Comparison of ENCODE assay signal across 9 cellular contexts in the genomic region with DNA sequence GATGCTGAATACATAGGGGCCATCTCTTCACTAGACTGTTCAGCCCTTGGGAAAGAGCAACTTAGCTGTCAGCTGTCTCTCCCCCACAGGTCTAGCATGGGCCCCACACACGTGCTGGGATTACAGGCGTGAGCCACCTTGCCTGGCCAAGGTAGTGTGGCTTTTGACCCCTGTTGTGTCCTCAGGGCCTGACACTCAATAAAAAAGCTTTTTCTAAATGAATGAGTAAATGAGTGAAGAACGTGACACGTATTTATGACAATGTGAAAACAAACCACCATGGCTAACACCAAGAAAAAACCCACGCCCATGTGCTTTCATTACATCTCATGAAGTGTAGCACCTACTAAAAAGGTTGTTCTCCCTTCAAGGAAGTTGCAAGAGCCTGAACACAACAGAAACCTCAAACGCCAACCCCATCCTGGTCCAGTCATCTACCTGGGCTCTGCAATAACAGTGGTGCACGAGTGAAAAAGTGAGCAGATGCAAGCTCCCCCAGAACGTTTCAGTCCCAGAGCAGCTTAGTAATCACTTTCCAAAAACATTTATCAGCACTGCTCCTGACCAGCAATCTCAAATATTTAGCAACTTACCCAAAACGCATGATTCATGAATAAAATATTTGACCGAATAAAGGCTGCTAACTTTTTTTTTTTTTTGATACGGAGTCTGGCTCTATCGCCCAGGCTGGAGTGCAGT. TPM values are rescaled to one million over a fixed set of nuclear protein-coding genes. Genes with fewer than 3 reads are reported as not detected.
DNase-seq lines count a peak whose midpoint lies in the region; ATAC-seq, FAIRE-seq and TF ChIP-seq lines count a peak whose summit lies in the region.
"Had no signal": no experiment of that assay in that cellular context is flagged by ENCODE, and none has a peak within 500 bp of the region (broad histone marks: within the 10 kb centered on the region; RNA-seq: fewer than 3 reads in every experiment).

No MANE protein-coding gene starts in this region.

- WGBS in spleen, 5 donors = 46 to 59% (median 49%) methylated on average over 12 of the region's 12 CpGs
- WGBS in sigmoid colon, 2 donors = 52 to 60% methylated on average over 12 of the region's 12 CpGs

- H3K36me3 ChIP-seq in Peyer's patch (no peaks in the 10 kb centered on the region), bronchial epithelial cell (ENCODE audit: control insufficient read depth, insufficient read depth, low read length) (no peaks in the 10 kb centered on the region), spleen (peaks cover 0 to 8% (median 0%) of the 10 kb centered on the region in 6 donors), sigmoid colon (no peaks in the 10 kb centered on the region)

- no peaks in the 10 kb centered on the region for H3K9me3 ChIP-seq in Peyer's patch
- H3K9me3 ChIP-seq in spleen = no peaks in the 10 kb centered on the region
- no peaks in the 10 kb centered on the region for H3K9me3 ChIP-seq in sigmoid colon

- TF ChIP-seq CTCF in Peyer's patch (IDR thresholded peaks at IDR 0.05) (no peak), bronchial epithelial cell (IDR thresholded peaks at IDR 0.05; ENCODE audit: insufficient read depth, low read length, severe bottlenecking) (no peak), spleen (IDR thresholded peaks at IDR 0.05 in 8 of 11, conservative IDR thresholded peaks at IDR 0.05 in 3 of 11) (no peak), sigmoid colon (IDR thresholded peaks at IDR 0.05) (no peak)

- H3K27ac ChIP-seq in Peyer's patch (peak overlapping the region in 1 of 4 donors; percentile 18), spleen (peak overlapping the region in 5 of 8 donors; percentile 32 to 68 (median 36)), sigmoid colon (no peak overlapping the region)

- H3K27me3 ChIP-seq in Peyer's patch (no peaks in the 10 kb centered on the region), bronchial epithelial cell (ENCODE audit: control insufficient read depth, insufficient read depth, low read length) (no peaks in the 10 kb centered on the region), spleen (replicated peaks in 1 of 7) (no peaks in the 10 kb centered on the region), sigmoid colon (no peaks in the 10 kb centered on the region)

- no peak for TF ChIP-seq EP300 in sigmoid colon (IDR thresholded peaks at IDR 0.05)

- H3K4me3 ChIP-seq in Peyer's patch (no peak overlapping the region), bronchial epithelial cell (ENCODE audit: low read depth, low read length) (no peak overlapping the region), spleen (peak overlapping the region in 1 of 8 donors; percentile 1), sigmoid colon (no peak overlapping the region)
- H3K4me3 ChIP-seq: lung had no signal

- intact Hi-C loops in spleen (cut with DNase I; ENCODE audit: low total_unique reads) = no loop called here
- intact Hi-C loops in sigmoid colon (cut with DNase I) = no loop called here

- FAIRE-seq in bronchial epithelial cell (lab: Jason Lieb, UNC) = no peak

- peak; percentile 40 for ATAC-seq in GM21825 (IDR thresholded peaks at IDR 0.05; ENCODE audit: unreplicated experiment)

- DNase-seq in ELR (ENCODE audit: low read depth) (peak; percentile 93), Peyer's patch (peak in 2 of 3 donors; percentile 45 to 69), bronchial epithelial cell (ENCODE audit: low read depth) (peak; percentile 70), spleen (no peak), sigmoid colon (no peak), CD1c-positive myeloid dendritic cell (ENCODE audit: extremely low spot score) (no peak), NCI-H187 (lab: John Stamatoyannopoulos, UW) (no peak)

- TF ChIP-seq POLR2A in Peyer's patch (IDR thresholded peaks at IDR 0.05) (no peak), spleen (IDR thresholded peaks at IDR 0.05) (no peak), sigmoid colon (IDR thresholded peaks at IDR 0.05) (no peak)

- H3K4me1 ChIP-seq in Peyer's patch = peaks cover 2 to 34% (median 15%) of the 10 kb centered on the region in 4 donors
- peaks cover 24 to 89% (median 80%) of the 10 kb centered on the region in 6 donors for H3K4me1 ChIP-seq in spleen
- H3K4me1 ChIP-seq in sigmoid colon = peaks cover 0 to 64% (median 47%) of the 10 kb centered on the region in 4 donors

RNA-seq across cellular contexts. Expression of a gene that starts 3.4 kb away (rescaled TPM):
- total RNA-seq in Peyer's patch (10 to 100 TPM; 36.9 to 82.0 (median 65.0) TPM), bronchial epithelial cell (92.7 and 111 TPM in 2 replicates), spleen (10 to 100 TPM; 46.4 to 68.5 (median 54.7) TPM), sigmoid colon (10 to 100 TPM; 21.6 to 31.1 (median 23.5) TPM)
- polyA plus RNA-seq in spleen (10 to 100 TPM; 14.3 to 20.4 (median 18.1) TPM), sigmoid colon (10 to 100 TPM; 17.4 to 36.1 (median 32.0) TPM)

RNA-seq across cellular contexts. Expression of a gene that starts 15.5 kb away (rescaled TPM):
- total RNA-seq in Peyer's patch (10 to 100 TPM; 17.6 to 36.3 (median 22.2) TPM), bronchial epithelial cell (25.7 and 32.9 TPM in 2 replicates), spleen (10 to 100 TPM; 21.9 to 36.3 (median 25.7) TPM), sigmoid colon (10 to 100 TPM; 14.9 to 22.8 (median 20.4) TPM)
- polyA plus RNA-seq in spleen (10 to 100 TPM; 19.4 to 34.6 (median 26.4) TPM), sigmoid colon (10 to 100 TPM; 35.4 to 51.3 (median 38.2) TPM)

Comparison
In these comparisons a context has a peak if more than half of its experiments do, and no peak if none do; other contexts are left out.
1. DNase-seq: peak in ELR (single experiment), Peyer's patch (2 of 3) and bronchial epithelial cell (single experiment); none in spleen (single experiment), sigmoid colon (single experiment), CD1c-positive myeloid dendritic cell (single experiment) and NCI-H187 (0 of 2).
2. H3K27ac ChIP-seq: peak in spleen (5 of 8); none in sigmoid colon (0 of 4).